8 cellular contexts compared by ENCODE assay signal in genomic region chr14:100376751-100377171, GRCh38. TPM values are rescaled to one million over a fixed set of nuclear protein-coding genes. Genes with fewer than 3 reads are reported as not detected.
DNase-seq lines count a peak whose midpoint lies in the region; ATAC-seq, FAIRE-seq and TF ChIP-seq lines count a peak whose summit lies in the region.

No MANE protein-coding gene starts in this region.

- H3K4me3 ChIP-seq in RWPE2 (ENCODE audit: severe bottlenecking): peak overlapping the region; percentile 86
- peak overlapping the region; percentile 82 to 90 (median 84) for H3K4me3 ChIP-seq in pancreas

- TF ChIP-seq CTCF in RWPE2 (IDR thresholded peaks at IDR 0.05; ENCODE audit: poor library complexity, severe bottlenecking) (no peak), pancreas (IDR thresholded peaks at IDR 0.05) (no peak)

- H3K36me3 ChIP-seq in RWPE2 (ENCODE audit: low read depth) (peaks cover 30% of the 10 kb centered on the region), pancreas (no peaks in the 10 kb centered on the region)

- ATAC-seq in RWPE2 (ENCODE audit: low read depth) (peak; percentile 30; the same call in 2 of the 3 replicates), pancreas (no peak), GM21360 (IDR thresholded peaks at IDR 0.05; ENCODE audit: unreplicated experiment) (no peak), left lobe of liver (no peak)

- intact Hi-C loops in pancreas (cut with DNase I): loop anchor here in 2 of 3 donors (5.0 to 10.0 kb wide), 2 partner anchors 92 to 104 kb away; no protein-coding TSS in a partner anchor

- H3K4me1 ChIP-seq in RWPE2 (ENCODE audit: insufficient read depth, poor library complexity, severe bottlenecking) (peaks cover 15% of the 10 kb centered on the region), pancreas (peaks cover 0 to 25% (median 5%) of the 10 kb centered on the region in 3 donors)

- H3K27ac ChIP-seq in RWPE2 (ENCODE audit: poor library complexity, severe bottlenecking): peak overlapping the region; percentile 67
- H3K27ac ChIP-seq in epithelial cell of prostate: peak overlapping the region; percentile 91
- peak overlapping the region; percentile 63 to 89 (median 72) for H3K27ac ChIP-seq in pancreas

- no peak for FAIRE-seq in pancreas (lab: Jason Lieb, UNC)

- WGBS in pancreas, 2 donors: 17 to 19% methylated on average over 7 of the region's 7 CpGs

- H3K9me3 ChIP-seq in RWPE2 (ENCODE audit: severe bottlenecking): no peaks in the 10 kb centered on the region
- no peaks in the 10 kb centered on the region for H3K9me3 ChIP-seq in pancreas

- H3K27me3 ChIP-seq in RWPE2 (ENCODE audit: insufficient read depth, poor library complexity, severe bottlenecking): no peaks in the 10 kb centered on the region
- H3K27me3 ChIP-seq in pancreas: no peaks in the 10 kb centered on the region

- DNase-seq in NCI-H2171 treated with DMSO at 0.1 percent for 48 hours (lab: John Stamatoyannopoulos, UW) (peak; percentile 28), NCI-H2171 (lab: John Stamatoyannopoulos, UW) (no peak), RWPE2 (ENCODE audit: low spot score) (no peak), epithelial cell of prostate (ENCODE audit: low read depth, low spot score) (no peak), pancreas (no peak), anterior cingulate cortex (lab: John Stamatoyannopoulos, UW) (no peak), left lobe of liver (ENCODE audit: low spot score) (no peak)

RNA-seq across cellular contexts. Expression of gene WDR25, which starts 0.5 kb away (rescaled TPM):
- total RNA-seq in pancreas (1 to 10 TPM; 4.1 to 7.7 (median 6.3) TPM), left lobe of liver (5.0 TPM)
- polyA plus RNA-seq in pancreas: 1 to 10 TPM; 6.3 to 8.9 TPM

RNA-seq across cellular contexts. Expression of gene SLC25A47, which starts 53.6 kb away (rescaled TPM):
- under 1 TPM in 2 of 6 donors, not detected in 4; 0.12 to 0.28 TPM for total RNA-seq in pancreas
- under 1 TPM; 0.07 to 0.11 TPM for polyA plus RNA-seq in pancreas
- total RNA-seq in left lobe of liver: 191 TPM

Comparison
In these comparisons a context has a peak if more than half of its experiments do, and no peak if none do; other contexts are left out.
1. RNA of gene SLC25A47, which starts 53.6 kb away (total RNA-seq): 191 TPM in left lobe of liver (single experiment); 0.12 to 0.28 TPM in pancreas; every median in the first group is over 100 times any median in the second.
2. Peak in every context shown above with its lines, with median percentiles within 50 percentile points of each other: H3K27ac ChIP-seq.